Comparison of ENCODE assay signal across 28 cellular contexts in genomic region chr4:53005149-53005546, GRCh38.
DNase-seq lines count a peak whose midpoint lies in the region; ATAC-seq and TF ChIP-seq lines count a peak whose summit lies in the region.
"Had no signal": no experiment of that assay in that cellular context is flagged by ENCODE, and none has a peak within 500 bp of the region (broad histone marks: within the 10 kb centered on the region; RNA-seq: fewer than 3 reads in every experiment).

No MANE protein-coding gene starts in this region.

- intact Hi-C loops in adrenal gland (cut with DNase I), result no loop called here
- intact Hi-C loops in naive thymus-derived CD4-positive, alpha-beta T cell (cut with micrococcal nuclease), result no loop called here

- H3K27ac ChIP-seq in adrenal gland, result peak overlapping the region in 3 of 5 donors; percentile 6 to 57 (median 27)
- no peak overlapping the region for H3K27ac ChIP-seq in naive thymus-derived CD4-positive, alpha-beta T cell (ENCODE audit: low read depth, low read length)
- H3K27ac ChIP-seq: esophagus squamous epithelium, HL-60, SJCRH30, suprapubic skin, upper lobe of right lung had no signal

- no peak overlapping the region for H3K4me3 Mint-ChIP-seq in naive thymus-derived CD4-positive, alpha-beta T cell
- H3K4me3 Mint-ChIP-seq: activated naive CD4-positive, alpha-beta T cell treated with anti-CD3 and anti-CD28 coated beads, Interleukin-2, amount 10 ng/mL, durations not matched to agents 7 days and 5 days; H9; nephron progenitor cell; T-cell had no signal

- no peak for TF ChIP-seq CTCF in adrenal gland (IDR thresholded peaks at IDR 0.05)

- no peak for TF ChIP-seq POLR2A in adrenal gland (IDR thresholded peaks at IDR 0.05)

- H3K9me3 Mint-ChIP-seq in naive thymus-derived CD4-positive, alpha-beta T cell, result peaks cover 0 to 8% (median 0%) of the 10 kb centered on the region in 11 donors
- H3K9me3 Mint-ChIP-seq: activated naive CD4-positive, alpha-beta T cell treated with anti-CD3 and anti-CD28 coated beads, Interleukin-2, amount 10 ng/mL, durations not matched to agents 7 days and 5 days; T-cell had no signal

- 64 to 85% (median 70%) methylated on average over 2 of the region's 2 CpGs for WGBS in adrenal gland, 4 donors

- H3K9me3 ChIP-seq in adrenal gland (replicated peaks in 1 of 3), result no peaks in the 10 kb centered on the region
- H3K9me3 ChIP-seq in naive thymus-derived CD4-positive, alpha-beta T cell (ENCODE audit: control insufficient read depth in 2 of 3, low read length in 3 of 3), result no peaks in the 10 kb centered on the region
- H3K9me3 ChIP-seq: body of pancreas, esophagus squamous epithelium, heart right ventricle, suprapubic skin, upper lobe of right lung had no signal

- no peak overlapping the region for H3K27ac Mint-ChIP-seq in naive thymus-derived CD4-positive, alpha-beta T cell
- H3K27ac Mint-ChIP-seq: activated naive CD4-positive, alpha-beta T cell treated with anti-CD3 and anti-CD28 coated beads, Interleukin-2, amount 10 ng/mL, durations not matched to agents 7 days and 5 days; H9; nephron progenitor cell; T-cell had no signal

- H3K36me3 ChIP-seq in adrenal gland (replicated peaks in 1 of 2), result no peaks in the 10 kb centered on the region
- H3K36me3 ChIP-seq in naive thymus-derived CD4-positive, alpha-beta T cell (ENCODE audit: control insufficient read depth in 2 of 3, insufficient read depth in 3 of 3, low read length in 3 of 3), result no peaks in the 10 kb centered on the region
- H3K36me3 ChIP-seq: esophagus squamous epithelium, heart right ventricle, SJCRH30, suprapubic skin, upper lobe of right lung had no signal

- H3K36me3 Mint-ChIP-seq in naive thymus-derived CD4-positive, alpha-beta T cell, result peaks cover 6 to 40% (median 15%) of the 10 kb centered on the region in 5 donors

- no peaks in the 10 kb centered on the region for H3K27me3 ChIP-seq in adrenal gland
- no peaks in the 10 kb centered on the region for H3K27me3 ChIP-seq in naive thymus-derived CD4-positive, alpha-beta T cell (ENCODE audit: control insufficient read depth in 2 of 2, insufficient read depth in 2 of 2, low read length in 2 of 2)
- H3K27me3 ChIP-seq: body of pancreas, esophagus squamous epithelium, heart right ventricle, SJCRH30, suprapubic skin, upper lobe of right lung had no signal

- POLR2A ChIA-PET in naive thymus-derived CD4-positive, alpha-beta T cell (lab: Charles Lee), result no interaction called here

- ATAC-seq in GM18511 (IDR thresholded peaks at IDR 0.05; ENCODE audit: unreplicated experiment) (peak; percentile 43), GM19452 (IDR thresholded peaks at IDR 0.05; ENCODE audit: unreplicated experiment) (no peak)
- ATAC-seq in naive thymus-derived CD4-positive, alpha-beta T cell, result no peak
- ATAC-seq: body of pancreas, T-cell had no signal

- H3K27me3 Mint-ChIP-seq in naive thymus-derived CD4-positive, alpha-beta T cell, result no peaks in the 10 kb centered on the region
- H3K27me3 Mint-ChIP-seq: activated naive CD4-positive, alpha-beta T cell treated with anti-CD3 and anti-CD28 coated beads, Interleukin-2, amount 10 ng/mL, durations not matched to agents 7 days and 5 days; T-cell had no signal

- H3K4me3 ChIP-seq in adrenal gland, result no peak overlapping the region
- H3K4me3 ChIP-seq in naive thymus-derived CD4-positive, alpha-beta T cell (ENCODE audit: low read length), result no peak overlapping the region
- H3K4me3 ChIP-seq: body of pancreas, esophagus squamous epithelium, heart right ventricle, lung, SJCRH30, suprapubic skin, upper lobe of right lung had no signal

- H3K4me1 ChIP-seq in adrenal gland (replicated peaks in 1 of 2), result peaks cover 17 to 31% of the 10 kb centered on the region in 2 donors
- H3K4me1 ChIP-seq in naive thymus-derived CD4-positive, alpha-beta T cell (ENCODE audit: control insufficient read depth in 2 of 2, insufficient read depth in 2 of 2, low read length in 2 of 2), result peaks cover 0 to 7% of the 10 kb centered on the region in 2 donors
- H3K4me1 ChIP-seq: esophagus squamous epithelium, upper lobe of right lung had no signal

- CTCF ChIA-PET in naive thymus-derived CD4-positive, alpha-beta T cell (lab: Charles Lee), result no interaction called here

- DNase-seq in HuH-7 (ENCODE audit: low spot score) (peak; percentile 69), adrenal gland (peak in 3 of 7 donors; percentile 29 to 49 (median 29)), medulla oblongata (ENCODE audit: extremely low spot score) (peak; percentile 50), NCI-H1048 (lab: John Stamatoyannopoulos, UW) (no peak), HPDE6-E6E7 (ENCODE audit: extremely low spot score) (no peak)
- no peak for DNase-seq in naive thymus-derived CD4-positive, alpha-beta T cell
- DNase-seq: activated CD4-positive, alpha-beta T cell treated with anti-CD3 and anti-CD28 coated beads, Interleukin-2, amount 50 U/mL, for 4 hours; activated naive CD4-positive, alpha-beta T cell treated with anti-CD3 and anti-CD28 coated beads, Interleukin-2, amount 10 ng/mL, durations not matched to agents 7 days and 5 days; COR-L47; esophagus squamous epithelium; foreskin melanocyte; H9; heart right ventricle; Karpas-422; NCI-H1436; NCI-H226; NCI-H526 treated with DMSO at 0.1 percent for 48 hours; nephron progenitor cell; SJCRH30; stimulated activated naive CD4-positive, alpha-beta T cell; T-cell; upper lobe of right lung had no signal

- peaks cover 0 to 15% (median 7%) of the 10 kb centered on the region in 7 donors for H3K4me1 Mint-ChIP-seq in naive thymus-derived CD4-positive, alpha-beta T cell

Comparison
In these comparisons a context has a peak if more than half of its experiments do, and no peak if none do; other contexts are left out.
1. DNase-seq: peak in HuH-7 (single experiment) and medulla oblongata (single experiment); none in NCI-H1048 (single experiment), HPDE6-E6E7 (single experiment) and naive thymus-derived CD4-positive, alpha-beta T cell (0 of 9).